Comparison of ENCODE assay signal across 9 cellular contexts in genomic region chr12:46224401-46224800, GRCh38. TPM values are rescaled to one million over a fixed set of nuclear protein-coding genes. Genes with fewer than 3 reads are reported as not detected.
DNase-seq lines count a peak whose midpoint lies in the region; ATAC-seq and TF ChIP-seq lines count a peak whose summit lies in the region.
"Had no signal": no experiment of that assay in that cellular context is flagged by ENCODE, and none has a peak within 500 bp of the region (broad histone marks: within the 10 kb centered on the region; RNA-seq: fewer than 3 reads in every experiment).

No MANE protein-coding gene starts in this region.

- H2AFZ ChIP-seq in SK-N-SH (ENCODE audit: low read depth) = no peak overlapping the region

- WGBS in SK-N-SH (ENCODE audit: low lambda C conversion rate) = 95% methylated on average over 1 of the region's 1 CpG

- no peak for DNase-seq in CD4-positive, CD25-positive, alpha-beta regulatory T cell
- DNase-seq in T-helper 17 cell (no peak), fibroblast of the conjunctiva (ENCODE audit: low read depth) (peak; percentile 85), progenitor cell of endocrine pancreas (ENCODE audit: low spot score, unreplicated experiment) (no peak), SK-N-SH (no peak), left lung (no peak), BE2C (no peak)
- DNase-seq: activated gamma-delta T cell had no signal

- H3K36me3 ChIP-seq in CD4-positive, CD25-positive, alpha-beta regulatory T cell (ENCODE audit: control insufficient read depth, insufficient read depth, low read length) = peaks cover 54% of the 10 kb centered on the region
- peaks cover 59 to 68% of the 10 kb centered on the region in 2 experiments for H3K36me3 ChIP-seq in SK-N-SH (replicated peaks in 1 of 2; ENCODE audit: control insufficient read depth in 1 of 2, insufficient read depth in 2 of 2, low read length in 1 of 2)
- H3K36me3 ChIP-seq in left lung = no peaks in the 10 kb centered on the region
- peaks cover 61% of the 10 kb centered on the region for H3K36me3 ChIP-seq in BE2C

- intact Hi-C loops in left lung (cut with DNase I) = no loop called here

- no peaks in the 10 kb centered on the region for H3K9me3 ChIP-seq in CD4-positive, CD25-positive, alpha-beta regulatory T cell (ENCODE audit: control insufficient read depth in 2 of 2, low read length in 2 of 2)
- H3K9me3 ChIP-seq in T-helper 17 cell (ENCODE audit: control insufficient read depth, low read length, poor library complexity, severe bottlenecking) (no peaks in the 10 kb centered on the region), SK-N-SH (no peaks in the 10 kb centered on the region), left lung (no peaks in the 10 kb centered on the region), BE2C (no peaks in the 10 kb centered on the region)

- peaks cover 66 to 97% (median 83%) of the 10 kb centered on the region in 4 donors for H3K4me1 Mint-ChIP-seq in CD4-positive, CD25-positive, alpha-beta regulatory T cell
- peaks cover 60% of the 10 kb centered on the region for H3K4me1 Mint-ChIP-seq in T-helper 17 cell
- H3K4me1 Mint-ChIP-seq in progenitor cell of endocrine pancreas (ENCODE audit: low read depth) = peaks cover 4% of the 10 kb centered on the region

- H3K4me3 ChIP-seq in CD4-positive, CD25-positive, alpha-beta regulatory T cell (ENCODE audit: low read depth, low read length) = peak overlapping the region; percentile 80
- no peak overlapping the region for H3K4me3 ChIP-seq in SK-N-SH (ENCODE audit: low read depth in 2 of 2, low read length in 1 of 2)
- no peak overlapping the region for H3K4me3 ChIP-seq in left lung
- no peak overlapping the region for H3K4me3 ChIP-seq in BE2C (ENCODE audit: low read depth, low read length)

- H3K9me3 Mint-ChIP-seq in CD4-positive, CD25-positive, alpha-beta regulatory T cell = peaks cover 0 to 2% (median 0%) of the 10 kb centered on the region in 7 donors
- H3K9me3 Mint-ChIP-seq in progenitor cell of endocrine pancreas (ENCODE audit: low read depth) = no peaks in the 10 kb centered on the region

- H4K20me1 ChIP-seq in SK-N-SH (ENCODE audit: insufficient read depth) = no peaks in the 10 kb centered on the region

- peaks cover 33% of the 10 kb centered on the region for H3F3A ChIP-seq in SK-N-SH (replicated peaks; ENCODE audit: insufficient read depth)

- no peak for TF ChIP-seq RAD21 in SK-N-SH (IDR thresholded peaks at IDR 0.05; ENCODE audit: low read length)

- ATAC-seq in CD4-positive, CD25-positive, alpha-beta regulatory T cell (ENCODE audit: low read depth in 2 of 2) = no peak
- ATAC-seq in T-helper 17 cell (no peak), GM21423 (IDR thresholded peaks at IDR 0.05; ENCODE audit: unreplicated experiment) (no peak), left lung (no peak)

- TF ChIP-seq CTCF in progenitor cell of endocrine pancreas (IDR thresholded peaks at IDR 0.05; ENCODE audit: unreplicated experiment) (no peak), SK-N-SH (IDR thresholded peaks at IDR 0.05) (no peak), left lung (IDR thresholded peaks at IDR 0.05) (no peak), BE2C (IDR thresholded peaks at IDR 0.05; ENCODE audit: low read depth, low read length) (no peak)

- H3K9ac ChIP-seq in SK-N-SH = no peak overlapping the region

- no peaks in the 10 kb centered on the region; the same call in 1 of the 2 replicates for H3K9me2 ChIP-seq in SK-N-SH

- peaks cover 58% of the 10 kb centered on the region for H3K4me1 ChIP-seq in CD4-positive, CD25-positive, alpha-beta regulatory T cell (ENCODE audit: control insufficient read depth, insufficient read depth, low read length, poor library complexity, severe bottlenecking)
- H3K4me1 ChIP-seq in SK-N-SH (ENCODE audit: control insufficient read depth in 1 of 2, insufficient read depth in 2 of 2, low read depth in 1 of 2, low read length in 1 of 2) (peaks cover 16 to 25% of the 10 kb centered on the region in 2 experiments), left lung (peaks cover 0 to 61% of the 10 kb centered on the region in 2 donors), BE2C (peaks cover 7% of the 10 kb centered on the region; the same call in 1 of the 2 replicates)

- H3K4me2 ChIP-seq in SK-N-SH = no peak overlapping the region

- H3K27me3 ChIP-seq in CD4-positive, CD25-positive, alpha-beta regulatory T cell (ENCODE audit: control insufficient read depth, insufficient read depth, low read length) = no peaks in the 10 kb centered on the region
- H3K27me3 ChIP-seq in SK-N-SH (ENCODE audit: insufficient read depth) = no peaks in the 10 kb centered on the region
- no peaks in the 10 kb centered on the region for H3K27me3 ChIP-seq in left lung
- H3K27me3 ChIP-seq in BE2C = no peaks in the 10 kb centered on the region

- CTCF ChIA-PET in SK-N-SH (lab: Yijun Ruan, JAX) = interaction anchor here (1.9 to 2.1 kb wide), 2 partner anchors 14 to 39 kb away, joined by 8 to 9 read pairs; no protein-coding TSS in a partner anchor

- H3K36me3 Mint-ChIP-seq in CD4-positive, CD25-positive, alpha-beta regulatory T cell = peaks cover 62% of the 10 kb centered on the region
- H3K36me3 Mint-ChIP-seq in T-helper 17 cell (ENCODE audit: low read depth) (peaks cover 13% of the 10 kb centered on the region), progenitor cell of endocrine pancreas (ENCODE audit: insufficient read depth) (peaks cover 24% of the 10 kb centered on the region)

- H3K27ac ChIP-seq in CD4-positive, CD25-positive, alpha-beta regulatory T cell (ENCODE audit: insufficient read depth, low read length, poor library complexity, severe bottlenecking) = peak overlapping the region; percentile 95
- H3K27ac ChIP-seq in SK-N-SH (ENCODE audit: low read depth in 2 of 2, low read length in 1 of 2) (no peak overlapping the region), left lung (no peak overlapping the region)

- H3K79me2 ChIP-seq in SK-N-SH (ENCODE audit: insufficient read depth) = peaks cover 14% of the 10 kb centered on the region; the same call in 1 of the 2 replicates

- POLR2A ChIA-PET in SK-N-SH (lab: Yijun Ruan, JAX) = interaction anchor here (1.0 kb wide), 1 partner anchor 13 kb away, joined by 3 read pairs; no protein-coding TSS in a partner anchor

- H3K27ac Mint-ChIP-seq in CD4-positive, CD25-positive, alpha-beta regulatory T cell = peak overlapping the region; percentile 85 to 96 (median 89)
- peak overlapping the region; percentile 60 for H3K27ac Mint-ChIP-seq in T-helper 17 cell
- peak overlapping the region; percentile 35 for H3K27ac Mint-ChIP-seq in progenitor cell of endocrine pancreas

- H3K27me3 Mint-ChIP-seq in CD4-positive, CD25-positive, alpha-beta regulatory T cell = no peaks in the 10 kb centered on the region
- H3K27me3 Mint-ChIP-seq in T-helper 17 cell = no peaks in the 10 kb centered on the region
- H3K27me3 Mint-ChIP-seq in progenitor cell of endocrine pancreas = no peaks in the 10 kb centered on the region

- no peak for TF ChIP-seq EP300 in SK-N-SH (IDR thresholded peaks at IDR 0.05; ENCODE audit: borderline replicate concordance in 1 of 2, low read depth in 1 of 2, low read length in 1 of 2)

- peak overlapping the region in 2 of 4 donors; percentile 5 to 63 for H3K4me3 Mint-ChIP-seq in CD4-positive, CD25-positive, alpha-beta regulatory T cell
- H3K4me3 Mint-ChIP-seq in T-helper 17 cell (no peak overlapping the region), progenitor cell of endocrine pancreas (ENCODE audit: low read depth) (no peak overlapping the region)

TF ChIP-seq in SK-N-SH, 30 proteins besides CTCF, POLR2A, EP300 and RAD21 (continues in another document):
- TF ChIP-seq POLR2AphosphoS5 (IDR thresholded peaks at IDR 0.05; ENCODE audit: low read depth, low read length) = no peak
- TF ChIP-seq FOXM1 (IDR thresholded peaks at IDR 0.05; ENCODE audit: low read depth) = no peak
- no peak for TF ChIP-seq ELF1 (IDR thresholded peaks at IDR 0.05)
- no peak for TF ChIP-seq CHD2 (IDR thresholded peaks at IDR 0.05; ENCODE audit: low read length, partially characterized antibody)
- no peak for TF ChIP-seq GATA2 (CRISPR knock-in tag; IDR thresholded peaks at IDR 0.05)
- TF ChIP-seq PBX3 (IDR thresholded peaks at IDR 0.05) = no peak
- TF ChIP-seq TAF1 (IDR thresholded peaks at IDR 0.05; ENCODE audit: borderline replicate concordance, low read depth, low read length) = no peak
- no peak for TF ChIP-seq ZBTB33 (IDR thresholded peaks at IDR 0.05; ENCODE audit: borderline replicate concordance, low read depth)
- no peak for TF ChIP-seq EZH2phosphoT487 (IDR thresholded peaks at IDR 0.05; ENCODE audit: borderline replicate concordance, low read depth)
- no peak for TF ChIP-seq MEF2A (IDR thresholded peaks at IDR 0.05; ENCODE audit: borderline replicate concordance, low read depth)

RNA-seq across cellular contexts. Expression of gene SLC38A1, which starts 44.4 kb away (rescaled TPM):
- total RNA-seq in CD4-positive, CD25-positive, alpha-beta regulatory T cell = 342 TPM
- polyA plus RNA-seq in CD4-positive, CD25-positive, alpha-beta regulatory T cell = 100 to 1,000 TPM; 257 to 279 (median 272) TPM
- total RNA-seq in T-helper 17 cell (100 to 1,000 TPM; 262 to 265 TPM), progenitor cell of endocrine pancreas (144 and 146 TPM in 2 replicates), left lung (10 to 100 TPM; 58.7 to 67.5 TPM)
- 20.7 and 27.7 TPM in 2 replicates for polyA plus RNA-seq in SK-N-SH (2012; rRNA removed)
- 27.8 and 28.3 TPM in 2 replicates for polyA plus RNA-seq in SK-N-SH (2012; cell fraction: cytosol; rRNA removed)
- 13.0 and 26.5 TPM in 2 replicates for polyA plus RNA-seq in SK-N-SH (2012; cell fraction: nucleus; rRNA removed)
- polyA plus RNA-seq in BE2C (2012; ENCODE audit: insufficient read depth, insufficient read length, low read depth) = 103 TPM

Comparison
In these comparisons a context has a peak if more than half of its experiments do, and no peak if none do; other contexts are left out.
1. H3K27ac Mint-ChIP-seq: peak in every context shown above with its lines; median percentile 89 in CD4-positive, CD25-positive, alpha-beta regulatory T cell; 60 in T-helper 17 cell; 35 in progenitor cell of endocrine pancreas.